Comparison of ENCODE assay signal across 8 cellular contexts in genomic region chr14:54488646-54489317, GRCh38. TPM values are rescaled to one million over a fixed set of nuclear protein-coding genes. Genes with fewer than 3 reads are reported as not detected.
DNase-seq lines count a peak whose midpoint lies in the region; TF ChIP-seq lines count a peak whose summit lies in the region.

Gene GMFB, minus strand, starts transcription at chr14:54488980. Its CDS starts 53 bp downstream, at chr14:54488927.

- peaks cover 6% of the 10 kb centered on the region for H3K36me3 Mint-ChIP-seq in neural crest cell (ENCODE audit: low read depth)

- H3K4me1 Mint-ChIP-seq in neural crest cell = peaks cover 39% of the 10 kb centered on the region

- H3K4me1 ChIP-seq in HAP-1 = peaks cover 20% of the 10 kb centered on the region
- peaks cover 15% of the 10 kb centered on the region for H3K4me1 ChIP-seq in stomach smooth muscle (ENCODE audit: control insufficient read depth, insufficient read depth, low read length)

- peak within 1 kb of the TSS; percentile 83 for H3K27ac ChIP-seq in stomach smooth muscle (ENCODE audit: low read length)

- no peaks in the 10 kb centered on the region for H3K9me3 ChIP-seq in HAP-1
- no peaks in the 10 kb centered on the region for H3K9me3 ChIP-seq in MG63
- no peaks in the 10 kb centered on the region for H3K9me3 ChIP-seq in stomach smooth muscle (ENCODE audit: control insufficient read depth in 2 of 2, low read length in 2 of 2)

- H3K4me3 ChIP-seq in HAP-1 (peak within 1 kb of the TSS; percentile 81), MG63 (peak within 1 kb of the TSS; percentile 83), stomach smooth muscle (ENCODE audit: low read length in 2 of 2) (peak within 1 kb of the TSS; percentile 88 to 90)

- peak within 1 kb of the TSS; percentile 92 to 93 for H3K9ac ChIP-seq in stomach smooth muscle (ENCODE audit: low read length in 2 of 2)

- peak; percentile 58 for TF ChIP-seq CTCF in neural crest cell (conservative IDR thresholded peaks at IDR 0.05)

- H3K27ac Mint-ChIP-seq in neural crest cell (ENCODE audit: unreplicated experiment) = peak within 1 kb of the TSS; percentile 90

- peaks cover 3% of the 10 kb centered on the region for H3K27me3 Mint-ChIP-seq in neural crest cell (ENCODE audit: low read depth)

- no peaks in the 10 kb centered on the region for H3K9me3 Mint-ChIP-seq in neural crest cell

- peak within 1 kb of the TSS; percentile 80 for H3K4me3 Mint-ChIP-seq in neural crest cell

- in situ Hi-C loops in HAP-1 (cut with MboI; ENCODE audit: low sequenced_read_pairs) = no loop called here

- H3K36me3 ChIP-seq in HAP-1 (replicated peaks) (no peaks in the 10 kb centered on the region; the same call in 1 of the 2 replicates), MG63 (peaks cover 3% of the 10 kb centered on the region), stomach smooth muscle (ENCODE audit: control insufficient read depth in 2 of 2, insufficient read depth in 2 of 2, low read length in 2 of 2) (no peaks in the 10 kb centered on the region)

- DNase-seq in GDM1 (lab: John Stamatoyannopoulos, UW) (peak; percentile 84), HAP-1 (ENCODE audit: low spot score in 2 of 2) (peak; percentile 85 to 91), MG63 (peak; percentile 91), SHP77 treated with DMSO at 0.1 percent for 48 hours (lab: John Stamatoyannopoulos, UW) (peak; percentile 69), fibroblast of the conjunctiva (ENCODE audit: low read depth) (peak; percentile 87), neural crest cell (ENCODE audit: low read depth, low spot score) (peak; percentile 88)
- DNase-seq in activated effector memory CD4-positive, alpha-beta T cell treated with anti-CD3 and anti-CD28 coated beads, Interleukin-2, amount 50 U/mL, for 16 hours = peak; percentile 96

- H3K27me3 ChIP-seq in HAP-1 (ENCODE audit: low read depth) = no peaks in the 10 kb centered on the region
- no peaks in the 10 kb centered on the region for H3K27me3 ChIP-seq in MG63
- no peaks in the 10 kb centered on the region for H3K27me3 ChIP-seq in stomach smooth muscle (ENCODE audit: control insufficient read depth in 1 of 2, insufficient read depth in 2 of 2, low read length in 2 of 2)

RNA-seq across cellular contexts. Expression of gene GMFB, which starts in this region (rescaled TPM):
- total RNA-seq in MG63 (2014; rRNA removed; shearing (Covaris generic); ENCODE audit: low replicate concordance) = 34.8 and 52.8 TPM in 2 replicates
- total RNA-seq in neural crest cell = 64.8 and 68.5 TPM in 2 replicates

Comparison
In these comparisons a context has a peak if more than half of its experiments do, and no peak if none do; other contexts are left out.
1. Peak in every context shown above with its lines: DNase-seq, H3K4me3 ChIP-seq and H3K27ac ChIP-seq.